Comparison of ENCODE assay signal across 8 cellular contexts in the genomic region with DNA sequence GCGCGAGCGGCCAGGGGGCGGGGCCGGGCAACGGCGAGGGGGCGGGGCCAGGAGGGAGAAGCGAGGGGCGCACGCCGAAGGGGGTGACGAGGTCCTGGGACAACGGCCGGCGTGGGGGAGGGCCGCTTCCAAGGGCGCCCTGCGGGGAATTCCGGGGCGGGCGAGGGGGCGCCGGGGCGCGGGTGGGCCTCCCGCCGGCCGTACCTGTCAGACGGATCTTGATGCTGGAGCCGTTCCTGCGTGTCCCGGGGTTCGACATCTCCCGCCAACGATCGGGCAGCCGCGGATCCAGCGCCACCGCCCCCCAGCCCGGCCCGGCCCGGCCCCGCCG. TPM values are rescaled to one million over a fixed set of nuclear protein-coding genes. Genes with fewer than 3 reads are reported as not detected.
DNase-seq lines count a peak whose midpoint lies in the region; ATAC-seq and TF ChIP-seq lines count a peak whose summit lies in the region.

No MANE protein-coding gene starts in this region.

- H3K9me3 ChIP-seq in CD4-positive, alpha-beta memory T cell (ENCODE audit: control insufficient read depth in 1 of 2, low read length in 2 of 2): no peaks in the 10 kb centered on the region
- H3K9me3 ChIP-seq in Karpas-422 (ENCODE audit: low read length) (no peaks in the 10 kb centered on the region), trophoblast cell (ENCODE audit: insufficient read depth, low read depth, low read length) (no peaks in the 10 kb centered on the region)

- H3K27me3 ChIP-seq in CD4-positive, alpha-beta memory T cell (ENCODE audit: insufficient read depth, low read length): no peaks in the 10 kb centered on the region
- H3K27me3 ChIP-seq in Karpas-422 (ENCODE audit: low read length) (no peaks in the 10 kb centered on the region), trophoblast cell (ENCODE audit: insufficient read depth, low read length) (no peaks in the 10 kb centered on the region)

- H3K14ac ChIP-seq in trophoblast cell (ENCODE audit: low read length): peak overlapping the region; percentile 99

- peak overlapping the region; percentile 80 for H3K27ac ChIP-seq in CD4-positive, alpha-beta memory T cell (ENCODE audit: low read depth, low read length)
- peak overlapping the region; percentile 88 for H3K27ac ChIP-seq in Karpas-422 (ENCODE audit: low read length)
- H3K27ac ChIP-seq in trophoblast cell (ENCODE audit: low read depth, low read length): peak overlapping the region; percentile 98

- no peaks in the 10 kb centered on the region for H3K9me2 ChIP-seq in Karpas-422 (replicated peaks; ENCODE audit: insufficient read depth, low read length)

- H4K12ac ChIP-seq in trophoblast cell (ENCODE audit: low read depth, low read length): peak overlapping the region; percentile 51

- H4K91ac ChIP-seq in trophoblast cell (ENCODE audit: low read depth, low read length): peak overlapping the region; percentile 95

- H3K27me3 Mint-ChIP-seq in CD4-positive, alpha-beta memory T cell: no peaks in the 10 kb centered on the region
- H3K27me3 Mint-ChIP-seq in endothelial cell (ENCODE audit: unreplicated experiment): peaks cover 11% of the 10 kb centered on the region

- intact Hi-C loops in CD4-positive, alpha-beta memory T cell (cut with micrococcal nuclease): loop anchor here (5.0 kb wide), 2 partner anchors 184 to 234 kb away; a partner anchor contains a TSS

- no peak overlapping the region for H2AK5ac ChIP-seq in trophoblast cell (ENCODE audit: low read length)

- H2BK5ac ChIP-seq in trophoblast cell (ENCODE audit: low read depth, low read length, poor library complexity): peak overlapping the region; percentile 99

- H3K36me3 Mint-ChIP-seq in CD4-positive, alpha-beta memory T cell: peaks cover 0 to 13% of the 10 kb centered on the region in 2 donors
- H3K36me3 Mint-ChIP-seq in endothelial cell (ENCODE audit: low read depth, unreplicated experiment): peaks cover 7% of the 10 kb centered on the region

- H3K9ac ChIP-seq in Karpas-422 (ENCODE audit: low read length): peak overlapping the region; percentile 93
- H3K9ac ChIP-seq in trophoblast cell (ENCODE audit: low read length): peak overlapping the region; percentile 85

- H4K20me1 ChIP-seq in Karpas-422 (ENCODE audit: insufficient read depth, low read depth, low read length): peaks cover 12% of the 10 kb centered on the region

- H3K23ac ChIP-seq in trophoblast cell (ENCODE audit: low read length): no peak overlapping the region

- no CpG with 5 or more reads among the region's 46 CpGs for WGBS in trophoblast cell (ENCODE audit: extremely low coverage, insufficient coverage, insufficient read length)

- peak overlapping the region; percentile 98 for H4K8ac ChIP-seq in trophoblast cell (ENCODE audit: low read depth, low read length)

- no peak for TF ChIP-seq CTCF in endothelial cell (IDR thresholded peaks at IDR 0.05; ENCODE audit: unreplicated experiment)

- H2AFZ ChIP-seq in Karpas-422 (ENCODE audit: low read length): no peak overlapping the region
- peak overlapping the region; percentile 46 for H2AFZ ChIP-seq in trophoblast cell (ENCODE audit: insufficient read depth, low read length, poor library complexity)

- no peaks in the 10 kb centered on the region for H3K9me3 Mint-ChIP-seq in CD4-positive, alpha-beta memory T cell
- H3K9me3 Mint-ChIP-seq in endothelial cell (ENCODE audit: unreplicated experiment): no peaks in the 10 kb centered on the region

- peaks cover 25% of the 10 kb centered on the region for H3K4me1 ChIP-seq in CD4-positive, alpha-beta memory T cell (ENCODE audit: insufficient read depth, low read length)
- H3K4me1 ChIP-seq in Karpas-422 (ENCODE audit: low read length) (peaks cover 54% of the 10 kb centered on the region), trophoblast cell (ENCODE audit: control insufficient read depth in 1 of 2, insufficient read depth in 2 of 2, low read length in 2 of 2) (peaks cover 7 to 11% of the 10 kb centered on the region in 2 experiments)

- POLR2A ChIA-PET in CD4-positive, alpha-beta memory T cell (lab: Charles Lee; ENCODE audit: partially characterized antibody): interaction anchor here (0.6 kb wide), 1 partner anchor 265 kb away, joined by 3 read pairs; a partner anchor contains a TSS

- peak overlapping the region; percentile 92 to 99 (median 95) for H3K27ac Mint-ChIP-seq in CD4-positive, alpha-beta memory T cell
- H3K27ac Mint-ChIP-seq in endothelial cell (ENCODE audit: unreplicated experiment): no peak overlapping the region

- peak; percentile 35 for ATAC-seq in GM21390 (IDR thresholded peaks at IDR 0.05; ENCODE audit: unreplicated experiment)
- ATAC-seq in HG03196 (IDR thresholded peaks at IDR 0.05; ENCODE audit: unreplicated experiment): no peak

- peak overlapping the region; percentile 95 for H3K4ac ChIP-seq in trophoblast cell (ENCODE audit: low read depth, low read length)

- H3K79me1 ChIP-seq in trophoblast cell (ENCODE audit: low read length): peaks cover 18% of the 10 kb centered on the region

- peak overlapping the region; percentile 86 for H2BK120ac ChIP-seq in trophoblast cell (ENCODE audit: insufficient read depth, low read length, poor library complexity)

- peaks cover 25 to 58% (median 41%) of the 10 kb centered on the region in 4 donors for H3K4me1 Mint-ChIP-seq in CD4-positive, alpha-beta memory T cell
- H3K4me1 Mint-ChIP-seq in endothelial cell (ENCODE audit: unreplicated experiment): peaks cover 22% of the 10 kb centered on the region

- peak overlapping the region; percentile 96 for H3K18ac ChIP-seq in trophoblast cell (ENCODE audit: low read length)

- H3K4me3 ChIP-seq in CD4-positive, alpha-beta memory T cell (ENCODE audit: low read length in 2 of 2): peak overlapping the region in 1 of 2 donors; percentile 49
- H3K4me3 ChIP-seq in Karpas-422 (ENCODE audit: low read length) (peak overlapping the region; percentile 69), trophoblast cell (ENCODE audit: low read depth, low read length) (peak overlapping the region; percentile 90)

- H3K79me2 ChIP-seq in Karpas-422 (ENCODE audit: low read length) (peaks cover 50% of the 10 kb centered on the region), trophoblast cell (ENCODE audit: control insufficient read depth, insufficient read depth, low read length, poor library complexity) (peaks cover 12% of the 10 kb centered on the region)

- DNase-seq in CD4-positive, alpha-beta memory T cell: no peak
- no peak for DNase-seq in Karpas-422
- DNase-seq in endothelial cell (ENCODE audit: low spot score): no peak
- no peak for DNase-seq in trophoblast cell
- no peak for DNase-seq in GM03348 (ENCODE audit: low spot score)
- no peak for DNase-seq in activated CD4-positive, alpha-beta T cell treated with anti-CD3 and anti-CD28 coated beads for 1 hour

- H2BK12ac ChIP-seq in trophoblast cell (ENCODE audit: low read length): no peak overlapping the region

- no peaks in the 10 kb centered on the region for H3K36me3 ChIP-seq in CD4-positive, alpha-beta memory T cell (ENCODE audit: insufficient read depth, low read length)
- peaks cover 6% of the 10 kb centered on the region; the same call in 1 of the 2 replicates for H3K36me3 ChIP-seq in Karpas-422 (ENCODE audit: insufficient read depth, low read length)
- no peaks in the 10 kb centered on the region for H3K36me3 ChIP-seq in trophoblast cell (ENCODE audit: control insufficient read depth in 1 of 2, insufficient read depth in 2 of 2, low read length in 2 of 2)

- H3K4me3 Mint-ChIP-seq in CD4-positive, alpha-beta memory T cell: peak overlapping the region; percentile 88 to 99 (median 93)
- peak overlapping the region; percentile 88 for H3K4me3 Mint-ChIP-seq in endothelial cell (ENCODE audit: unreplicated experiment)

- H3K4me2 ChIP-seq in Karpas-422 (ENCODE audit: low read depth, low read length, poor library complexity, severe bottlenecking) (peak overlapping the region; percentile 66), trophoblast cell (ENCODE audit: low read length) (peak overlapping the region; percentile 38)

- CTCF ChIA-PET in CD4-positive, alpha-beta memory T cell (lab: Charles Lee; ENCODE audit: partially characterized antibody): no interaction called here

RNA-seq across cellular contexts. Expression of a gene that starts 0.4 kb away (rescaled TPM):
- total RNA-seq in CD4-positive, alpha-beta memory T cell: 10 to 100 TPM; 21.4 to 23.2 TPM
- polyA plus RNA-seq in CD4-positive, alpha-beta memory T cell: 1 to 10 TPM in 1 of 2 donors, under 1 TPM in 1; 0.88 to 4.3 TPM
- total RNA-seq in Karpas-422 (2014; rRNA removed; shearing (Covaris generic); ENCODE audit: low replicate concordance): 16.7 and 22.6 TPM in 2 replicates
- 32.5 TPM for total RNA-seq in endothelial cell (ENCODE audit: unreplicated experiment)
- polyA plus RNA-seq in trophoblast cell (2013): 31.9 and 34.4 TPM in 2 replicates
